In genomic region chr14:91128699-91129098, GRCh38 we compare ENCODE assay signal across 19 cellular contexts. TPM values are rescaled to one million over a fixed set of nuclear protein-coding genes. Genes with fewer than 3 reads are reported as not detected.
DNase-seq lines count a peak whose midpoint lies in the region; ATAC-seq and TF ChIP-seq lines count a peak whose summit lies in the region.
"Had no signal": no experiment of that assay in that cellular context is flagged by ENCODE, and none has a peak within 500 bp of the region (broad histone marks: within the 10 kb centered on the region; RNA-seq: fewer than 3 reads in every experiment).

No MANE protein-coding gene starts in this region.

- H3K27me3 Mint-ChIP-seq in T-helper 17 cell = no peaks in the 10 kb centered on the region
- H3K27me3 Mint-ChIP-seq: stimulated activated naive CD8-positive, alpha-beta T cell treated with anti-CD3 and anti-CD28 coated beads, Interleukin-15, amount 100 ng/mL, for 72 hours; type B pancreatic cell had no signal

- no peak overlapping the region for H3K4me3 ChIP-seq in left ventricle myocardium inferior
- H3K4me3 ChIP-seq: heart left ventricle, right lobe of liver had no signal

- H3K4me3 Mint-ChIP-seq in T-helper 17 cell = no peak overlapping the region
- no peak overlapping the region for H3K4me3 Mint-ChIP-seq in stimulated activated effector memory CD8-positive, alpha-beta T cell treated with anti-CD3 and anti-CD28 coated beads, Interleukin-12 subunit alpha, Interleukin-12 subunit beta, amount 100 ng/mL, for 72 hours
- H3K4me3 Mint-ChIP-seq: stimulated activated naive CD8-positive, alpha-beta T cell treated with anti-CD3 and anti-CD28 coated beads, Interleukin-15, amount 100 ng/mL, for 72 hours; type B pancreatic cell had no signal

- no peaks in the 10 kb centered on the region for H3K27me3 ChIP-seq in left ventricle myocardium inferior (ENCODE audit: low read depth)
- H3K27me3 ChIP-seq: heart left ventricle, right lobe of liver had no signal

- peaks cover 46% of the 10 kb centered on the region for H3K4me1 ChIP-seq in left ventricle myocardium inferior

- H3K27ac ChIP-seq in left ventricle myocardium inferior (replicated peaks) (peak overlapping the region; percentile 26), epithelial cell of prostate (peak overlapping the region; percentile 99)
- H3K27ac ChIP-seq: right lobe of liver had no signal

- ATAC-seq in Right ventricle myocardium superior (ENCODE audit: poor library complexity) = no peak
- no peak for ATAC-seq in T-helper 17 cell
- no peak for ATAC-seq in stimulated activated effector memory CD8-positive, alpha-beta T cell treated with anti-CD3 and anti-CD28 coated beads, Interleukin-12 subunit alpha, Interleukin-12 subunit beta, amount 100 ng/mL, for 72 hours
- ATAC-seq in GM21528 (IDR thresholded peaks at IDR 0.05; ENCODE audit: low FRiP score, unreplicated experiment) = no peak
- ATAC-seq: heart left ventricle; right lobe of liver; stimulated activated naive CD8-positive, alpha-beta T cell treated with anti-CD3 and anti-CD28 coated beads, Interleukin-15, amount 100 ng/mL, for 72 hours had no signal

- TF ChIP-seq CTCF in left ventricle myocardium inferior (IDR thresholded peaks at IDR 0.05; ENCODE audit: borderline replicate concordance) = no peak

- no peak for DNase-seq in left ventricle myocardium inferior
- DNase-seq in Right ventricle myocardium superior = no peak
- DNase-seq in T-helper 17 cell = no peak
- DNase-seq in epithelial cell of prostate (ENCODE audit: low read depth, low spot score) = no peak
- DNase-seq in stimulated activated effector memory CD8-positive, alpha-beta T cell treated with anti-CD3 and anti-CD28 coated beads, Interleukin-12 subunit alpha, Interleukin-12 subunit beta, amount 100 ng/mL, for 72 hours (ENCODE audit: low spot score in 2 of 2) = no peak
- DNase-seq in stimulated activated CD4-positive, alpha-beta T cell treated with anti-CD3 and anti-CD28 coated beads, Interleukin-12 subunit alpha, Interleukin-12 subunit beta, amount 100 ng/mL, for 4 hours = no peak
- DNase-seq in stimulated activated naive CD4-positive, alpha-beta T cell treated with Interleukin-2 at 50 U/mL for 16 hours (lab: John Stamatoyannopoulos, UW) = no peak
- DNase-seq: activated CD4-positive, alpha-beta T cell treated with anti-CD3 and anti-CD28 coated beads, Interleukin-2, amount 50 U/mL, for 4 hours; caudate nucleus; DMS79; KG1; NCI-H2029 treated with DMSO at 0.1 percent for 48 hours; NCI-H446; right lobe of liver; RPMI8226; stimulated activated naive CD8-positive, alpha-beta T cell treated with anti-CD3 and anti-CD28 coated beads, Interleukin-15, amount 100 ng/mL, for 72 hours had no signal

- intact Hi-C loops in left ventricle myocardium inferior (cut with micrococcal nuclease) = no loop called here
- intact Hi-C loops in Right ventricle myocardium superior (cut with DNase I) = no loop called here

- no peaks in the 10 kb centered on the region for H3K9me3 ChIP-seq in left ventricle myocardium inferior (replicated peaks)
- no peaks in the 10 kb centered on the region for H3K9me3 ChIP-seq in T-helper 17 cell (ENCODE audit: control insufficient read depth, low read length, poor library complexity, severe bottlenecking)
- H3K9me3 ChIP-seq: heart left ventricle, right lobe of liver had no signal

- peaks cover 1% of the 10 kb centered on the region for H3K36me3 Mint-ChIP-seq in T-helper 17 cell (ENCODE audit: low read depth)
- peaks cover 84% of the 10 kb centered on the region for H3K36me3 Mint-ChIP-seq in stimulated activated effector memory CD8-positive, alpha-beta T cell treated with anti-CD3 and anti-CD28 coated beads, Interleukin-12 subunit alpha, Interleukin-12 subunit beta, amount 100 ng/mL, for 72 hours

- peaks cover 14% of the 10 kb centered on the region for H3K4me1 Mint-ChIP-seq in T-helper 17 cell
- peaks cover 32% of the 10 kb centered on the region for H3K4me1 Mint-ChIP-seq in stimulated activated effector memory CD8-positive, alpha-beta T cell treated with anti-CD3 and anti-CD28 coated beads, Interleukin-12 subunit alpha, Interleukin-12 subunit beta, amount 100 ng/mL, for 72 hours

- H3K9me3 Mint-ChIP-seq in stimulated activated effector memory CD8-positive, alpha-beta T cell treated with anti-CD3 and anti-CD28 coated beads, Interleukin-12 subunit alpha, Interleukin-12 subunit beta, amount 100 ng/mL, for 72 hours = no peaks in the 10 kb centered on the region
- H3K9me3 Mint-ChIP-seq: stimulated activated naive CD8-positive, alpha-beta T cell treated with anti-CD3 and anti-CD28 coated beads, Interleukin-15, amount 100 ng/mL, for 72 hours had no signal

- peaks cover 43% of the 10 kb centered on the region for H3K36me3 ChIP-seq in left ventricle myocardium inferior

- peak overlapping the region; percentile 27 for H3K27ac Mint-ChIP-seq in T-helper 17 cell
- H3K27ac Mint-ChIP-seq in stimulated activated effector memory CD8-positive, alpha-beta T cell treated with anti-CD3 and anti-CD28 coated beads, Interleukin-12 subunit alpha, Interleukin-12 subunit beta, amount 100 ng/mL, for 72 hours = peak overlapping the region; percentile 85
- H3K27ac Mint-ChIP-seq: type B pancreatic cell had no signal

RNA-seq across cellular contexts. Expression of gene DGLUCY, which starts 14.8 kb away (rescaled TPM):
- 220 TPM for total RNA-seq in left ventricle myocardium inferior
- 240 TPM for total RNA-seq in Right ventricle myocardium superior
- 10 to 100 TPM; 81.7 to 86.0 TPM for total RNA-seq in T-helper 17 cell
